14 cellular contexts compared by ENCODE assay signal in genomic region chr5:112479418-112479817, GRCh38.
DNase-seq lines count a peak whose midpoint lies in the region; ATAC-seq, FAIRE-seq and TF ChIP-seq lines count a peak whose summit lies in the region.
"Had no signal": no experiment of that assay in that cellular context is flagged by ENCODE, and none has a peak within 500 bp of the region (broad histone marks: within the 10 kb centered on the region; RNA-seq: fewer than 3 reads in every experiment).

No MANE protein-coding gene starts in this region.

- no peak overlapping the region for H3K4me2 ChIP-seq in H1 (ENCODE audit: insufficient read depth in 1 of 2, low read depth in 2 of 2, low read length in 2 of 2)

- H3K79me1 ChIP-seq in H1 (ENCODE audit: low read depth, low read length), result no peaks in the 10 kb centered on the region

- H3K9me3 ChIP-seq in H1 (ENCODE audit: insufficient read depth in 2 of 2, low read depth in 1 of 2, low read length in 1 of 2) (no peaks in the 10 kb centered on the region; a peak in 1 of 4 replicates), sigmoid colon (peaks cover 0 to 3% (median 0%) of the 10 kb centered on the region in 4 donors)

- H3K36me3 ChIP-seq in H1 (ENCODE audit: control insufficient read depth in 2 of 4, insufficient read depth in 4 of 4, low read length in 3 of 4), result no peaks in the 10 kb centered on the region
- H3K36me3 ChIP-seq in sigmoid colon, result no peaks in the 10 kb centered on the region

- no peak overlapping the region for H2BK20ac ChIP-seq in H1 (ENCODE audit: low read length)

- no peak overlapping the region for H2BK5ac ChIP-seq in H1 (ENCODE audit: low read depth, low read length)

- peak overlapping the region; percentile 60; the same call in 1 of the 2 replicates for H2AK5ac ChIP-seq in H1 (ENCODE audit: low read depth, low read length)

- H3K27ac Mint-ChIP-seq in osteocyte (ENCODE audit: unreplicated experiment), result peak overlapping the region; percentile 55
- H3K27ac Mint-ChIP-seq in activated naive CD4-positive, alpha-beta T cell treated with anti-CD3 and anti-CD28 coated beads for 36 hours, result no peak overlapping the region
- H3K27ac Mint-ChIP-seq: CD8-positive, alpha-beta memory T cell had no signal

- no peak for TF ChIP-seq CTCF in H1 (IDR thresholded peaks at IDR 0.05; ENCODE audit: control extremely low read depth in 1 of 3, insufficient read depth in 1 of 3, low read depth in 1 of 3, low read length in 3 of 3)
- no peak for TF ChIP-seq CTCF in osteocyte (IDR thresholded peaks at IDR 0.05)
- TF ChIP-seq CTCF in sigmoid colon (IDR thresholded peaks at IDR 0.05), result no peak
- TF ChIP-seq CTCF in omental fat pad (IDR thresholded peaks at IDR 0.05), result no peak

- no peak overlapping the region for H3K18ac ChIP-seq in H1 (ENCODE audit: extremely low read depth, low read length)

- peak; percentile 9 for DNase-seq in GM04503 (ENCODE audit: low read depth)
- peak; percentile 2 for DNase-seq in NCI-H1048 (lab: John Stamatoyannopoulos, UW)
- DNase-seq in H1 (ENCODE audit: low read depth in 1 of 2, low spot score in 2 of 2), result no peak
- DNase-seq in osteocyte (ENCODE audit: extremely low spot score, unreplicated experiment), result no peak
- no peak for DNase-seq in sigmoid colon
- DNase-seq in omental fat pad (ENCODE audit: low spot score), result no peak
- no peak for DNase-seq in erythroblast (lab: John Stamatoyannopoulos, UW)
- DNase-seq in activated naive CD4-positive, alpha-beta T cell treated with anti-CD3 and anti-CD28 coated beads for 36 hours, result no peak
- DNase-seq: activated CD8-positive, alpha-beta memory T cell treated with anti-CD3 and anti-CD28 coated beads, Interleukin-2, amount 50 U/mL, for 4 hours; CD8-positive, alpha-beta memory T cell; central memory CD4-positive, alpha-beta T cell; Karpas-422; T1000 had no signal

- TF ChIP-seq POLR2A in H1 (IDR thresholded peaks at IDR 0.05; ENCODE audit: control extremely low read depth in 1 of 2, low read depth in 2 of 2, low read length in 2 of 2) (no peak), sigmoid colon (IDR thresholded peaks at IDR 0.05) (no peak), erythroblast (IDR thresholded peaks at IDR 0.05; ENCODE audit: low read length) (no peak)

- no peaks in the 10 kb centered on the region for H3K79me2 ChIP-seq in H1 (ENCODE audit: control insufficient read depth in 1 of 2, insufficient read depth in 2 of 2, low read length in 2 of 2)

- no peak for FAIRE-seq in H1 (lab: Jason Lieb, UNC)

- peaks cover 2% of the 10 kb centered on the region for H3K4me1 Mint-ChIP-seq in osteocyte (ENCODE audit: unreplicated experiment)
- no peaks in the 10 kb centered on the region for H3K4me1 Mint-ChIP-seq in activated naive CD4-positive, alpha-beta T cell treated with anti-CD3 and anti-CD28 coated beads for 36 hours (ENCODE audit: low read depth)
- H3K4me1 Mint-ChIP-seq: CD8-positive, alpha-beta memory T cell had no signal

- no peak for ATAC-seq in omental fat pad (ENCODE audit: low FRiP score)
- ATAC-seq: sciatic nerve had no signal

- H2BK120ac ChIP-seq in H1 (replicated peaks; ENCODE audit: low read depth, low read length), result no peak overlapping the region

- H3K14ac ChIP-seq in H1 (ENCODE audit: insufficient read length), result no peak overlapping the region

- 89% methylated on average over 1 of the region's 1 CpG; no CpG with 5 or more reads in 1 of the 2 experiments for WGBS in H1 (ENCODE audit: extremely low coverage in 1 of 2, insufficient coverage in 1 of 2, insufficient read length in 1 of 2, insufficient replicate concordance in 2 of 2, low coverage in 1 of 2, low lambda C conversion rate in 2 of 2, missing lambda C conversion rate in 1 of 2), 2 experiments
- 80 to 88% methylated on average over 1 of the region's 1 CpG for WGBS in sigmoid colon, 2 donors

- no peak overlapping the region for H3K27ac ChIP-seq in H1 (ENCODE audit: low read depth, low read length)
- H3K27ac ChIP-seq in sigmoid colon, result no peak overlapping the region

- CTCF ChIA-PET in H1 (lab: Charles Lee; ENCODE audit: partially characterized antibody), result interaction anchor here (0.8 to 7.0 kb wide), 4 partner anchors 10 to 59 kb away, joined by 4 to 49 read pairs (median 10); no protein-coding TSS in a partner anchor
- CTCF ChIA-PET in activated naive CD4-positive, alpha-beta T cell treated with anti-CD3 and anti-CD28 coated beads for 36 hours (lab: Charles Lee), result no interaction called here

- peaks cover 8% of the 10 kb centered on the region for H3K9me3 Mint-ChIP-seq in osteocyte (ENCODE audit: unreplicated experiment)
- peaks cover 5% of the 10 kb centered on the region for H3K9me3 Mint-ChIP-seq in activated naive CD4-positive, alpha-beta T cell treated with anti-CD3 and anti-CD28 coated beads for 36 hours

- no peak overlapping the region for H2BK12ac ChIP-seq in H1 (ENCODE audit: low read depth, low read length)

- H3K4me3 Mint-ChIP-seq in osteocyte (ENCODE audit: unreplicated experiment), result no peak overlapping the region
- no peak overlapping the region for H3K4me3 Mint-ChIP-seq in activated naive CD4-positive, alpha-beta T cell treated with anti-CD3 and anti-CD28 coated beads for 36 hours
- H3K4me3 Mint-ChIP-seq: CD8-positive, alpha-beta memory T cell had no signal

- H3K27me3 ChIP-seq in H1 (replicated peaks in 1 of 4; ENCODE audit: control insufficient read depth in 3 of 4, extremely low read depth in 1 of 4, insufficient read depth in 3 of 4, low read length in 3 of 4), result no peaks in the 10 kb centered on the region
- H3K27me3 ChIP-seq in sigmoid colon, result no peaks in the 10 kb centered on the region

- no peak overlapping the region for H3K23ac ChIP-seq in H1 (ENCODE audit: insufficient read length)

- H4K8ac ChIP-seq in H1 (ENCODE audit: extremely low read depth, insufficient read depth, low read length), result no peak overlapping the region

- H2AFZ ChIP-seq in H1 (ENCODE audit: low read length), result no peak overlapping the region

- no peak for TF ChIP-seq RAD21 in H1 (IDR thresholded peaks at IDR 0.05 in 1 of 2, conservative IDR thresholded peaks at IDR 0.05 in 1 of 2; ENCODE audit: low read depth in 2 of 2, low read length in 2 of 2)

- no peak overlapping the region for H4K91ac ChIP-seq in H1 (replicated peaks; ENCODE audit: insufficient read length, low read length)

- no peak for TF ChIP-seq EP300 in H1 (IDR thresholded peaks at IDR 0.05; ENCODE audit: borderline replicate concordance in 1 of 2, low read depth in 2 of 2, low read length in 2 of 2)
- TF ChIP-seq EP300 in sigmoid colon (IDR thresholded peaks at IDR 0.05), result no peak

- H4K5ac ChIP-seq in H1 (ENCODE audit: insufficient read length, low read depth, low read length), result no peak overlapping the region

- H3K56ac ChIP-seq in H1 (replicated peaks; ENCODE audit: insufficient read length, low read depth, low read length), result no peak overlapping the region

- H3K4me3 ChIP-seq in H1 (ENCODE audit: extremely low read depth in 1 of 4, insufficient read depth in 2 of 4, low read depth in 3 of 4, low read length in 4 of 4) (no peak overlapping the region), sigmoid colon (no peak overlapping the region)

- no peak overlapping the region for H3K4ac ChIP-seq in H1 (replicated peaks; ENCODE audit: insufficient read length, low read depth, low read length)

- H3K9ac ChIP-seq in H1 (replicated peaks in 1 of 4; ENCODE audit: extremely low read depth in 1 of 4, low read depth in 3 of 4, low read length in 3 of 4), result no peak overlapping the region

- H3K23me2 ChIP-seq in H1 (ENCODE audit: low read depth, low read length), result no peaks in the 10 kb centered on the region

- intact Hi-C loops in sigmoid colon (cut with DNase I), result no loop called here
- intact Hi-C loops in activated naive CD4-positive, alpha-beta T cell treated with anti-CD3 and anti-CD28 coated beads for 36 hours (cut with micrococcal nuclease), result no loop called here

- no peaks in the 10 kb centered on the region for H3K4me1 ChIP-seq in H1 (replicated peaks in 1 of 4; ENCODE audit: control insufficient read depth in 3 of 4, insufficient read depth in 4 of 4, low read length in 3 of 4)
- H3K4me1 ChIP-seq in sigmoid colon, result no peaks in the 10 kb centered on the region

- no peaks in the 10 kb centered on the region for H3K36me3 Mint-ChIP-seq in osteocyte (ENCODE audit: unreplicated experiment)
- no peaks in the 10 kb centered on the region for H3K36me3 Mint-ChIP-seq in activated naive CD4-positive, alpha-beta T cell treated with anti-CD3 and anti-CD28 coated beads for 36 hours (ENCODE audit: low read depth)

- no peaks in the 10 kb centered on the region for H4K20me1 ChIP-seq in H1 (replicated peaks in 1 of 2; ENCODE audit: control insufficient read depth in 1 of 2, insufficient read depth in 2 of 2, low read length in 2 of 2)

- POLR2A ChIA-PET in H1 (lab: Charles Lee; ENCODE audit: partially characterized antibody), result no interaction called here

- peaks cover 5% of the 10 kb centered on the region for H3K27me3 Mint-ChIP-seq in osteocyte (ENCODE audit: unreplicated experiment)
- peaks cover 3% of the 10 kb centered on the region for H3K27me3 Mint-ChIP-seq in activated naive CD4-positive, alpha-beta T cell treated with anti-CD3 and anti-CD28 coated beads for 36 hours (ENCODE audit: low read depth)

- H2BK15ac ChIP-seq in H1 (ENCODE audit: low read length), result no peak overlapping the region

TF ChIP-seq in H1, 55 proteins besides CTCF, POLR2A, EP300 and RAD21 (continues in another document):
- TF ChIP-seq, protein P1, sequence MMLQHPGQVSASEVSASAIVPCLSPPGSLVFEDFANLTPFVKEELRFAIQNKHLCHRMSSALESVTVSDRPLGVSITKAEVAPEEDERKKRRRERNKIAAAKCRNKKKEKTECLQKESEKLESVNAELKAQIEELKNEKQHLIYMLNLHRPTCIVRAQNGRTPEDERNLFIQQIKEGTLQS (IDR thresholded peaks at IDR 0.05; ENCODE audit: insufficient read depth, low read depth, low read length), result no peak
- TF ChIP-seq SIX5 (IDR thresholded peaks at IDR 0.05; ENCODE audit: low read depth, low read length), result no peak
- no peak for TF ChIP-seq EZH2 (IDR thresholded peaks at IDR 0.05; ENCODE audit: low read depth, low read length, severe bottlenecking)
- no peak for TF ChIP-seq HDAC6 (IDR thresholded peaks at IDR 0.05; ENCODE audit: low read depth, low read length)
- TF ChIP-seq USF2 (IDR thresholded peaks at IDR 0.05; ENCODE audit: low read length), result no peak
- TF ChIP-seq CREB1 (IDR thresholded peaks at IDR 0.05), result no peak
- no peak for TF ChIP-seq TAF1 (IDR thresholded peaks at IDR 0.05; ENCODE audit: low read depth, low read length)
- TF ChIP-seq GTF2F1 (IDR thresholded peaks at IDR 0.05; ENCODE audit: borderline replicate concordance, low read depth, low read length), result no peak
- TF ChIP-seq KDM5A (IDR thresholded peaks at IDR 0.05; ENCODE audit: low read length), result no peak

Comparison
In these comparisons a context has a peak if more than half of its experiments do, and no peak if none do; other contexts are left out.
1. DNase-seq: peak in GM04503 (single experiment) and NCI-H1048 (single experiment); none in H1 (0 of 2), osteocyte (single experiment), sigmoid colon (single experiment), omental fat pad (single experiment), erythroblast (0 of 2) and activated naive CD4-positive, alpha-beta T cell treated with anti-CD3 and anti-CD28 coated beads for 36 hours (single experiment).